In genomic region chr1:219088778-219089557, GRCh38 we compare ENCODE assay signal across 8 cellular contexts.
A peak's percentile ranks its signal among the peaks of the same experiment; 100 is the strongest.
DNase-seq lines count a peak whose midpoint lies in the region; ATAC-seq lines count a peak whose summit lies in the region.

No MANE protein-coding gene starts in this region.

- H3K79me1 ChIP-seq in neuronal stem cell (ENCODE audit: low read depth, low read length): no peaks in the 10 kb centered on the region

- peak overlapping the region; percentile 67 for H3K18ac ChIP-seq in neuronal stem cell (ENCODE audit: low read length)

- H3K27me3 Mint-ChIP-seq in activated T-cell treated with anti-CD3 and anti-CD28 coated beads, Interleukin-2, amount 50 U/mL, for 4 hours (ENCODE audit: low read depth): peaks cover 6% of the 10 kb centered on the region

- H3K9me3 ChIP-seq in neuronal stem cell (replicated peaks in 1 of 2; ENCODE audit: control insufficient read depth in 2 of 2, insufficient read depth in 1 of 2, low read depth in 1 of 2, low read length in 2 of 2): peaks cover 0 to 3% of the 10 kb centered on the region in 2 donors

- H2BK120ac ChIP-seq in neuronal stem cell (ENCODE audit: low read depth, low read length): no peak overlapping the region

- no peak overlapping the region for H3K4me3 Mint-ChIP-seq in activated T-cell treated with anti-CD3 and anti-CD28 coated beads, Interleukin-2, amount 50 U/mL, for 4 hours

- peak; percentile 68 for ATAC-seq in GM21737 (IDR thresholded peaks at IDR 0.05; ENCODE audit: unreplicated experiment)
- ATAC-seq in activated T-cell treated with anti-CD3 and anti-CD28 coated beads, Interleukin-2, amount 50 U/mL, for 4 hours: no peak

- no peak overlapping the region for H3K4ac ChIP-seq in neuronal stem cell (ENCODE audit: low read length)

- no peak overlapping the region for H3K4me3 ChIP-seq in neuronal stem cell (ENCODE audit: low read length in 2 of 2)

- H3K27me3 ChIP-seq in neuronal stem cell (ENCODE audit: control insufficient read depth in 3 of 3, insufficient read depth in 3 of 3, low read depth in 1 of 3, low read length in 3 of 3): peaks cover 0 to 1% (median 0%) of the 10 kb centered on the region in 3 experiments

- peaks cover 17% of the 10 kb centered on the region for H3K9me3 Mint-ChIP-seq in activated T-cell treated with anti-CD3 and anti-CD28 coated beads, Interleukin-2, amount 50 U/mL, for 4 hours

- H3K27ac ChIP-seq in neuronal stem cell (replicated peaks; ENCODE audit: low read length): no peak overlapping the region

- no peak overlapping the region for H3K23ac ChIP-seq in neuronal stem cell (ENCODE audit: low read depth, low read length, poor library complexity)

- no peak overlapping the region for H2BK15ac ChIP-seq in neuronal stem cell (ENCODE audit: low read length)

- H4K91ac ChIP-seq in neuronal stem cell (ENCODE audit: low read depth, low read length, poor library complexity): no peak overlapping the region

- peaks cover 2% of the 10 kb centered on the region for H3K4me1 Mint-ChIP-seq in activated T-cell treated with anti-CD3 and anti-CD28 coated beads, Interleukin-2, amount 50 U/mL, for 4 hours (ENCODE audit: low read depth)

- no peak overlapping the region for H3K4me2 ChIP-seq in neuronal stem cell (ENCODE audit: insufficient read depth, low read length, poor library complexity, severe bottlenecking)

- peaks cover 0 to 1% of the 10 kb centered on the region in 2 donors for H3K4me1 ChIP-seq in neuronal stem cell (ENCODE audit: control insufficient read depth in 2 of 2, insufficient read depth in 1 of 2, low read depth in 1 of 2, low read length in 2 of 2)

- H3K9ac ChIP-seq in neuronal stem cell (ENCODE audit: low read depth, low read length, poor library complexity): no peak overlapping the region

- DNase-seq in GDM1 (lab: John Stamatoyannopoulos, UW) (peak; percentile 2), HS-5 (ENCODE audit: low read depth) (peak; percentile 79), brain pericyte (ENCODE audit: low read depth, low spot score) (peak; percentile 16), neuronal stem cell (ENCODE audit: low spot score) (no peak), cerebellum (ENCODE audit: low spot score) (no peak), NCI-H510A (lab: John Stamatoyannopoulos, UW) (no peak)
- no peak for DNase-seq in activated T-cell treated with anti-CD3 and anti-CD28 coated beads, Interleukin-2, amount 50 U/mL, for 4 hours

- H4K8ac ChIP-seq in neuronal stem cell (ENCODE audit: low read depth, low read length): no peak overlapping the region

- no peak overlapping the region for H2BK12ac ChIP-seq in neuronal stem cell (ENCODE audit: low read length)

- WGBS in neuronal stem cell (ENCODE audit: extremely low coverage in 2 of 2, insufficient read length in 2 of 2, insufficient replicate concordance in 1 of 2), 2 donors: no CpG with 5 or more reads among the region's 5 CpGs

- no peak overlapping the region for H2AK5ac ChIP-seq in neuronal stem cell (ENCODE audit: low read depth, low read length)

- H3K14ac ChIP-seq in neuronal stem cell (ENCODE audit: low read length): no peak overlapping the region

- H2AFZ ChIP-seq in neuronal stem cell (ENCODE audit: low read length): peak overlapping the region; percentile 32

- no peaks in the 10 kb centered on the region for H3K36me3 Mint-ChIP-seq in activated T-cell treated with anti-CD3 and anti-CD28 coated beads, Interleukin-2, amount 50 U/mL, for 4 hours (ENCODE audit: insufficient read depth)

- H2BK5ac ChIP-seq in neuronal stem cell (ENCODE audit: low read length): no peak overlapping the region

- no peaks in the 10 kb centered on the region for H3K36me3 ChIP-seq in neuronal stem cell (replicated peaks in 1 of 2; ENCODE audit: control insufficient read depth in 2 of 2, insufficient read depth in 2 of 2, low read length in 2 of 2)

Comparison
In these comparisons a context has a peak if more than half of its experiments do, and no peak if none do; other contexts are left out.
1. DNase-seq: peak in GDM1 (single experiment), HS-5 (single experiment) and brain pericyte (single experiment); none in neuronal stem cell (single experiment), activated T-cell treated with anti-CD3 and anti-CD28 coated beads, Interleukin-2, amount 50 U/mL, for 4 hours (single experiment), cerebellum (single experiment) and NCI-H510A (single experiment).